Comparison of ENCODE assay signal across 8 cellular contexts in the genomic region with DNA sequence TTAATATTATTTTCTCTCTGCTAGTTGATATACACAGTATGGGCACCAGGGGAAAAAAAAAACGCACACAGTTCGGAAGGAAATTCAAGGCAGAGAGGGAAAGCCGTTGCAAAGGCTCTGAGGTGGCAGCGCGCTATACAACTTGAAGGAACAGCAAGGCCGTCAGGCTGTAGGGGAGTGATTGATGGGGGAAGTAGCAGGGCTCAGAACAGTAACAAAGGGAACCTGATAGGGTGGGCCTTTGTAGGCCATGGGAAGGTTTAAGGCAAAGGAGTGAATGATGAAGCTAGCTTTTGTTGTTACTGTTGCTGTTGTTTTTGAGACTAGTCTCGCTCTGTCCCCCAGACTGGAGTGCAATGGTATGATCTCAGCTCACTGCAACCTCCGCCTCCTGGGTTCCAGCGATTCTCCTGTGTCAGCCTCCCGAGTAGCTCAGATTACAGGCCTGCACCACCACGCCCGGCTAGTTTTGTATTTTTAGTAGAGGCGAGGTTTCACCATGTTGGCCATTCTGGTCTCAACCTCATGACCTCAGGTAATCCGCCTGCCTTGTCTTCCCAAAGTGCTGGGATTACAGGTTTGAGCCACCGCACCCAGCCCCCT. TPM values are rescaled to one million over a fixed set of nuclear protein-coding genes. Genes with fewer than 3 reads are reported as not detected.
A peak's percentile ranks its signal among the peaks of the same experiment; 100 is the strongest.
DNase-seq lines count a peak whose midpoint lies in the region; ATAC-seq and TF ChIP-seq lines count a peak whose summit lies in the region.

No MANE protein-coding gene starts in this region.

- DNase-seq in SK-N-SH (no peak), left kidney (ENCODE audit: low read depth, low spot score) (peak; percentile 89), amniotic stem cell (lab: John Stamatoyannopoulos, UW) (no peak), NCI-H2171 treated with DMSO at 0.1 percent for 48 hours (lab: John Stamatoyannopoulos, UW) (no peak)
- no peak for DNase-seq in activated CD4-positive, alpha-beta T cell treated with anti-CD3 and anti-CD28 coated beads for 4 hours

- TF ChIP-seq EP300 in SK-N-SH (IDR thresholded peaks at IDR 0.05; ENCODE audit: borderline replicate concordance in 1 of 2, low read depth in 1 of 2, low read length in 1 of 2): no peak

- peaks cover 7 to 13% of the 10 kb centered on the region in 2 experiments for H3K36me3 ChIP-seq in SK-N-SH (replicated peaks in 1 of 2; ENCODE audit: control insufficient read depth in 1 of 2, insufficient read depth in 2 of 2, low read length in 1 of 2)

- TF ChIP-seq CTCF in SK-N-SH (IDR thresholded peaks at IDR 0.05) (no peak), brain (conservative IDR thresholded peaks at IDR 0.05) (peak; percentile 44 to 49)

- CTCF ChIA-PET in SK-N-SH (lab: Yijun Ruan, JAX): interaction anchor here (0.6 to 8.0 kb wide), 36 partner anchors 8 to 403 kb away, joined by 3 to 103 read pairs (median 6); partner anchors contain the start of genes ANKRD18B, AQP3, B4GALT1 and NOL6

- H3K4me2 ChIP-seq in SK-N-SH: no peak overlapping the region

- no peak overlapping the region for H3K9ac ChIP-seq in SK-N-SH

- 89% methylated on average over 15 of the region's 15 CpGs for WGBS in SK-N-SH (ENCODE audit: low lambda C conversion rate)

- no peaks in the 10 kb centered on the region for H3K27me3 Mint-ChIP-seq in brain

- no peak for TF ChIP-seq RAD21 in SK-N-SH (IDR thresholded peaks at IDR 0.05; ENCODE audit: low read length)

- peaks cover 4% of the 10 kb centered on the region for H3F3A ChIP-seq in SK-N-SH (replicated peaks; ENCODE audit: insufficient read depth)

- H3K9me3 ChIP-seq in SK-N-SH: no peaks in the 10 kb centered on the region

- peak overlapping the region in 4 of 5 experiments; percentile 29 to 66 (median 60) for H3K4me3 Mint-ChIP-seq in brain

- no peaks in the 10 kb centered on the region for H3K9me3 Mint-ChIP-seq in brain

- no peaks in the 10 kb centered on the region for H4K20me1 ChIP-seq in SK-N-SH (ENCODE audit: insufficient read depth)

- peaks cover 16% of the 10 kb centered on the region for H3K4me1 Mint-ChIP-seq in brain

- ATAC-seq in SK-N-SH treated with all-trans-retinoic acid at 6 μM for 48 hours: peak; percentile 30; the same call in 2 of the 3 replicates

- no peak overlapping the region for H2AFZ ChIP-seq in SK-N-SH (ENCODE audit: low read depth)

- no peaks in the 10 kb centered on the region for H3K79me2 ChIP-seq in SK-N-SH (ENCODE audit: insufficient read depth)

- peaks cover 0 to 6% of the 10 kb centered on the region in 2 experiments; a peak in 1 of 4 replicates for H3K4me1 ChIP-seq in SK-N-SH (ENCODE audit: control insufficient read depth in 1 of 2, insufficient read depth in 2 of 2, low read depth in 1 of 2, low read length in 1 of 2)

- POLR2A ChIA-PET in SK-N-SH (lab: Yijun Ruan, JAX): no interaction called here

- H3K27ac ChIP-seq in SK-N-SH (ENCODE audit: low read depth in 2 of 2, low read length in 1 of 2): no peak overlapping the region
- peak overlapping the region; percentile 38 for H3K27ac ChIP-seq in temporal lobe (ENCODE audit: low read depth, low read length)

- H3K27me3 ChIP-seq in SK-N-SH (ENCODE audit: insufficient read depth): no peaks in the 10 kb centered on the region

- H3K4me3 ChIP-seq in SK-N-SH (ENCODE audit: low read depth in 2 of 2, low read length in 1 of 2): peak overlapping the region in 1 of 2 experiments; percentile 33; a peak in 1 of 4 replicates

- H3K27ac Mint-ChIP-seq in brain: peak overlapping the region; percentile 80 to 96 (median 86)

- H3K9me2 ChIP-seq in SK-N-SH: no peaks in the 10 kb centered on the region

- H3K36me3 Mint-ChIP-seq in brain: no peaks in the 10 kb centered on the region

TF ChIP-seq in SK-N-SH treated with all-trans-retinoic acid at 6 μM for 48 hours, 23 proteins besides CTCF, POLR2A, EP300 and RAD21:
- TF ChIP-seq, protein P1, sequence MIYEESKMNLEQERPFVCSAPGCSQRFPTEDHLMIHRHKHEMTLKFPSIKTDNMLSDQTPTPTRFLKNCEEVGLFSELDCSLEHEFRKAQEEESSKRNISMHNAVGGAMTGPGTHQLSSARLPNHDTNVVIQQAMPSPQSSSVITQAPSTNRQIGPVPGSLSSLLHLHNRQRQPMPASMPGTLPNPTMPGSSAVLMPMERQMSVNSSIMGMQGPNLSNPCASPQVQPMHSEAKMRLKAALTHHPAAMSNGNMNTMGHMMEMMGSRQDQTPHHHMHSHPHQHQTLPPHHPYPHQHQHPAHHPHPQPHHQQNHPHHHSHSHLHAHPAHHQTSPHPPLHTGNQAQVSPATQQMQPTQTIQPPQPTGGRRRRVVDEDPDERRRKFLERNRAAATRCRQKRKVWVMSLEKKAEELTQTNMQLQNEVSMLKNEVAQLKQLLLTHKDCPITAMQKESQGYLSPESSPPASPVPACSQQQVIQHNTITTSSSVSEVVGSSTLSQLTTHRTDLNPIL (CRISPR knock-in tag; IDR thresholded peaks at IDR 0.05; ENCODE audit: low read depth): no peak
- TF ChIP-seq CSDC2 (CRISPR knock-in tag; IDR thresholded peaks at IDR 0.05): no peak
- TF ChIP-seq, protein P2, sequence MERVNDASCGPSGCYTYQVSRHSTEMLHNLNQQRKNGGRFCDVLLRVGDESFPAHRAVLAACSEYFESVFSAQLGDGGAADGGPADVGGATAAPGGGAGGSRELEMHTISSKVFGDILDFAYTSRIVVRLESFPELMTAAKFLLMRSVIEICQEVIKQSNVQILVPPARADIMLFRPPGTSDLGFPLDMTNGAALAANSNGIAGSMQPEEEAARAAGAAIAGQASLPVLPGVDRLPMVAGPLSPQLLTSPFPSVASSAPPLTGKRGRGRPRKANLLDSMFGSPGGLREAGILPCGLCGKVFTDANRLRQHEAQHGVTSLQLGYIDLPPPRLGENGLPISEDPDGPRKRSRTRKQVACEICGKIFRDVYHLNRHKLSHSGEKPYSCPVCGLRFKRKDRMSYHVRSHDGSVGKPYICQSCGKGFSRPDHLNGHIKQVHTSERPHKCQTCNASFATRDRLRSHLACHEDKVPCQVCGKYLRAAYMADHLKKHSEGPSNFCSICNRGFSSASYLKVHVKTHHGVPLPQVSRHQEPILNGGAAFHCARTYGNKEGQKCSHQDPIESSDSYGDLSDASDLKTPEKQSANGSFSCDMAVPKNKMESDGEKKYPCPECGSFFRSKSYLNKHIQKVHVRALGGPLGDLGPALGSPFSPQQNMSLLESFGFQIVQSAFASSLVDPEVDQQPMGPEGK (CRISPR knock-in tag; IDR thresholded peaks at IDR 0.05; ENCODE audit: borderline replicate concordance): no peak
- no peak for TF ChIP-seq ZFP3 (CRISPR knock-in tag; IDR thresholded peaks at IDR 0.05)

TF ChIP-seq in SK-N-SH, 30 proteins besides CTCF, POLR2A, EP300 and RAD21:
- no peak for TF ChIP-seq FOXM1 (IDR thresholded peaks at IDR 0.05; ENCODE audit: low read depth)

RNA-seq across cellular contexts. Expression of gene AQP7, which starts 27.0 kb away (rescaled TPM):
- polyA plus RNA-seq in SK-N-SH (2012; rRNA removed) (0.05 TPM in 1 of 2 replicates, not detected in the other), brain (ENCODE audit: insufficient read depth, low read depth, low replicate concordance) (0.66 TPM)
- polyA plus RNA-seq in SK-N-SH (2012; cell fraction: cytosol; rRNA removed): 0.03 and 0.05 TPM in 2 replicates
- polyA plus RNA-seq in SK-N-SH (2012; cell fraction: nucleus; rRNA removed): 0.09 and 0.17 TPM in 2 replicates
- total RNA-seq in temporal lobe: not detected
